8 cellular contexts compared by ENCODE assay signal in genomic region chr2:109615637-109616144, GRCh38. TPM values are rescaled to one million over a fixed set of nuclear protein-coding genes. Genes with fewer than 3 reads are reported as not detected.
DNase-seq lines count a peak whose midpoint lies in the region; ATAC-seq and TF ChIP-seq lines count a peak whose summit lies in the region.

No MANE protein-coding gene starts in this region.

- no peaks in the 10 kb centered on the region; the same call in 1 of the 2 replicates for H4K20me1 ChIP-seq in GM23248 (ENCODE audit: insufficient read depth)

- peak overlapping the region; percentile 96 for H3K4me2 ChIP-seq in GM23248 (ENCODE audit: unreplicated experiment)

- CTCF ChIA-PET in T-cell (lab: Charles Lee), result interaction anchor here (0.6 to 0.8 kb wide), 2 partner anchors 8 to 67 kb away, joined by 3 to 5 read pairs; no protein-coding TSS in a partner anchor

- ATAC-seq in T-cell (replicated peaks in 1 of 4) (no peak), GM18858 (IDR thresholded peaks at IDR 0.05; ENCODE audit: unreplicated experiment) (no peak), HG02885 (IDR thresholded peaks at IDR 0.05; ENCODE audit: poor library complexity, unreplicated experiment) (no peak), HG03025 (IDR thresholded peaks at IDR 0.05; ENCODE audit: low FRiP score, unreplicated experiment) (no peak), GM21737 (IDR thresholded peaks at IDR 0.05; ENCODE audit: unreplicated experiment) (no peak)

- H3F3A ChIP-seq in GM23248 (ENCODE audit: insufficient read depth), result peaks cover 51% of the 10 kb centered on the region

- no peak overlapping the region for H2AFZ ChIP-seq in GM23248

- peaks cover 43% of the 10 kb centered on the region for H3K4me1 ChIP-seq in GM23248 (ENCODE audit: insufficient read depth)

- H3K27ac ChIP-seq in GM23248, result no peak overlapping the region

- H3K9me2 ChIP-seq in GM23248 (ENCODE audit: insufficient read depth), result no peaks in the 10 kb centered on the region

- H3K27me3 ChIP-seq in GM23248 (replicated peaks; ENCODE audit: insufficient read depth), result no peaks in the 10 kb centered on the region

- no peak overlapping the region for H3K27ac Mint-ChIP-seq in T-cell

- peaks cover 0 to 5% (median 0%) of the 10 kb centered on the region in 3 donors for H3K9me3 Mint-ChIP-seq in T-cell

- POLR2A ChIA-PET in T-cell (lab: Charles Lee), result no interaction called here

- DNase-seq in GM23248 (no peak), T-cell (no peak), retinal pigment epithelial cell (ENCODE audit: low read depth) (no peak)

- H3K9me3 ChIP-seq in GM23248 (ENCODE audit: low read depth), result no peaks in the 10 kb centered on the region

- peaks cover 56 to 62% of the 10 kb centered on the region in 2 donors for H3K27me3 Mint-ChIP-seq in T-cell

- no peaks in the 10 kb centered on the region for H3K36me3 Mint-ChIP-seq in T-cell

- in situ Hi-C loops in GM23248 (cut with MboI), result no loop called here

- H3K4me1 Mint-ChIP-seq in T-cell, result peaks cover 0 to 19% (median 14%) of the 10 kb centered on the region in 3 donors

- peak overlapping the region; percentile 82 for H3K9ac ChIP-seq in GM23248

- 84 to 86% methylated on average over 22 to 24 of the region's 24 CpGs for WGBS in GM23248 (ENCODE audit: low coverage in 1 of 2, low lambda C conversion rate in 2 of 2, missing lambda C conversion rate in 2 of 2), 2 experiments

- H3K4me3 ChIP-seq in GM23248 (peak overlapping the region; percentile 92), iPS-11a (ENCODE audit: low read depth, low read length) (peak overlapping the region; percentile 54), retinal pigment epithelial cell (ENCODE audit: low read length) (peak overlapping the region; percentile 47)

- H3K79me2 ChIP-seq in GM23248 (ENCODE audit: insufficient read depth), result peaks cover 72% of the 10 kb centered on the region

- no peak for TF ChIP-seq CTCF in retinal pigment epithelial cell (conservative IDR thresholded peaks at IDR 0.05; ENCODE audit: low read depth, low read length)

- peak overlapping the region; percentile 6 to 56 (median 49) for H3K4me3 Mint-ChIP-seq in T-cell

- peaks cover 7% of the 10 kb centered on the region; the same call in 1 of the 2 replicates for H3K36me3 ChIP-seq in GM23248 (ENCODE audit: low read depth)

RNA-seq across cellular contexts. Expression of gene SOWAHC, which starts 1.5 kb away (rescaled TPM):
- total RNA-seq in GM23248 (2014; rRNA removed; shearing (Covaris generic)), result 43.6 and 46.0 TPM in 2 replicates
- polyA plus RNA-seq in GM23248 (2016; fragmentation: Nextera tagmentation; extraction: Ambion mirVana), result 18.0 and 19.8 TPM in 2 replicates
- total RNA-seq in T-cell, result 1 to 10 TPM in 1 of 5 donors, under 1 TPM in 4; 0.56 to 2.1 (median 0.66) TPM

RNA-seq across cellular contexts. Expression of gene SEPTIN10, which starts 1.9 kb away (rescaled TPM):
- 129 and 152 TPM in 2 replicates for total RNA-seq in GM23248 (2014; rRNA removed; shearing (Covaris generic))
- 142 and 144 TPM in 2 replicates for polyA plus RNA-seq in GM23248 (2016; fragmentation: Nextera tagmentation; extraction: Ambion mirVana)
- total RNA-seq in T-cell, result 1 to 10 TPM; 2.2 to 3.7 (median 3.3) TPM

Comparison
In these comparisons a context has a peak if more than half of its experiments do, and no peak if none do; other contexts are left out.
1. RNA of gene SOWAHC, which starts 1.5 kb away (total RNA-seq): 43.6 to 46.0 TPM in GM23248; 0.56 to 2.1 TPM in T-cell; every median in the first group is over 10 times any median in the second.
2. RNA of gene SEPTIN10, which starts 1.9 kb away (total RNA-seq): 129 to 152 TPM in GM23248; 2.2 to 3.7 TPM in T-cell; every median in the first group is over 10 times any median in the second.
3. Peak in every context shown above with its lines, with median percentiles within 50 percentile points of each other: H3K4me3 ChIP-seq.